ENCODE assay signal across 8 cellular contexts in the genomic region with DNA sequence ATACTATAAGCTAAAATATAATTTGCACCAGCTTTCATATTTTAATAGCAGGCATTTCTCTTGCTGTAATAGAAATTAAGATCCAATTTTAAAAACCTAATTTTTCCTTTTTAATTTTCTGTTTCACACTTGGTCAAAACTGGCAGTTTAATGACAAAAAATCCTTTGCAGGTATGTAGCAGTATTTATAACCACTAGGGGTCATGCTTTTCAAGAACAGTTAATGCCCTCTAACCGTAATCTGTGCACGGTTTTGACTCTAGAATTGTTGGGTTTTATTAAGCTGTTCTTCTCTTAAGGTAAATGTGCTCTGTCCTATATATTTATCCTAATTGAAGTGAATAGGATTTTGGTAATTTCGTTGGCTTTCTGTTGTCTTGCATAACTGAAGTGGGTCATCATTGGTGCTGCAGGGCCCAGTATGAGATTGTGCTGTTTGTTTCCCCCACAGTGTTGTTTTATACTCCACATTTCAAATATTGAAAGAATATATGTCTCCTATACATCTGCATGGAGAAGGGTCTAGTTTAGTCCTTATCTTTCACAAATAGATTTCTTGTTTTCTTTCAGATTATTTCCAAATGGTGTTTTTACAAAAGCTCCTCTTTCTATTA.
A peak's percentile ranks its signal among the peaks of the same experiment; 100 is the strongest.
DNase-seq lines count a peak whose midpoint lies in the region; ATAC-seq and TF ChIP-seq lines count a peak whose summit lies in the region.

No MANE protein-coding gene starts in this region.

- H3K4me3 ChIP-seq in WERI-Rb-1 (ENCODE audit: low read depth, low read length) (no peak overlapping the region), MG63 (no peak overlapping the region)

- H3K27me3 ChIP-seq in WERI-Rb-1 (ENCODE audit: insufficient read depth, low read depth, severe bottlenecking) (no peaks in the 10 kb centered on the region), MG63 (no peaks in the 10 kb centered on the region)

- intact Hi-C loops in left ventricle myocardium superior (cut with micrococcal nuclease), result loop anchor here (5.0 kb wide), 1 partner anchor 499 kb away; no protein-coding TSS in a partner anchor

- no peak overlapping the region for H3K27ac ChIP-seq in WERI-Rb-1

- DNase-seq in GDM1 (lab: John Stamatoyannopoulos, UW) (peak; percentile 16), KG1 (lab: John Stamatoyannopoulos, UW) (peak; percentile 32), WERI-Rb-1 (no peak), left ventricle myocardium superior (no peak), smooth muscle cell of the brain vasculature (ENCODE audit: low read depth, low spot score) (peak; percentile 37), MG63 (no peak)

- TF ChIP-seq CTCF in WERI-Rb-1 (IDR thresholded peaks at IDR 0.05; ENCODE audit: low read depth, low read length), result peak; percentile 37

- H3K9me3 ChIP-seq in WERI-Rb-1 (ENCODE audit: severe bottlenecking) (no peaks in the 10 kb centered on the region), MG63 (no peaks in the 10 kb centered on the region)

- H3K36me3 ChIP-seq in WERI-Rb-1, result peaks cover 9% of the 10 kb centered on the region
- no peaks in the 10 kb centered on the region for H3K36me3 ChIP-seq in MG63

- ATAC-seq in left ventricle myocardium superior, result peak; percentile 65
- no peak for ATAC-seq in GM19035 (IDR thresholded peaks at IDR 0.05; ENCODE audit: unreplicated experiment)
- no peak for ATAC-seq in GM19395 (IDR thresholded peaks at IDR 0.05; ENCODE audit: unreplicated experiment)

Comparison
In these comparisons a context has a peak if more than half of its experiments do, and no peak if none do; other contexts are left out.
1. DNase-seq: peak in GDM1 (single experiment), KG1 (single experiment) and smooth muscle cell of the brain vasculature (single experiment); none in WERI-Rb-1 (single experiment), left ventricle myocardium superior (single experiment) and MG63 (single experiment).